In the genomic region with DNA sequence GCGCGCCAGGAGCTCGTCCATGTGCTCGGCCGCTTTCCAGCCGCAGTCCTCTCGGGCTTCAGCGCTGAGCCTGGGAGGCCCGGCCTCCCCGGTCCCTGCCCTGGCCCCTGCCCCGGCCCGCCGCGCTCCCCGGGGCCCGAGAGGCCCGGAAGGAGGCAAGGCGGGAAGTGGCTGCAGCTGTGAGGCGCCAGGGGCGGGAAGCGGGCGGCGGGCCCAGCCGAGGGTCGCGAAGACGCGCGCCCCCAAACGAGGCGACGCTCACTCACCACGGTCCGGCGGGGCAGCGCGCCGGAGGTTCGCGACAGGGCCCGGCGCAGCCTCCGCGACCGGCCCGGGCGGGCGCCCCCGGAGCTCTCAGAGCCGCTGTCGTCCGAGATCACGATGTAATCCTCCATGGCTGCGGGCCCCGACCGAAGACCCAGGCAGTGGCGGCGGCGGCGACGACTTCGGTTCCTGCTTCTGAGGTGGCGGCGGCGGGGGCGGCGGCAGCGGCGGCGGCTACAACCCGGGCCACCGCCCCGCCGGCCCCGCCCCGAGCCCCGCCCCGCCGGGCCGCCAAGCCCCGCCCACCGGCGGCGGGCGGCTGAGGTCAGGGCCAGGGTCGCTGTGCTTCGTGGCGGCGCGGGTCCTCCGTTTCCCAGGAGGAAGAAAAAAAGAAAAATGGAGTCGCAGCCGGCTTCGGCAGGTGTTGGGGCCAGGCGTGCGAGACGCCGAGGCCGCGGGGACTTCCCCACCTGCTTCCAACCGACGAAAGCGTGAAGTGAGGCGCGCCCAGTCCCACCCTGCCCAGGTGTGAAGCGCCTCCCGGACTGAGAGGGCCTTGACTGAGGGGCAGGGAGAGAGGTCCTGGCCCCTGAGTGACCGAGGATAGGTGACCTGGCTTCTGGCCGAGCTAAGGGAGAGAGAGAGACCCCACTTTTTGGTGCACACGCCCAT, we compare ENCODE assay signal across 8 cellular contexts.
DNase-seq lines count a peak whose midpoint lies in the region; ATAC-seq, FAIRE-seq and TF ChIP-seq lines count a peak whose summit lies in the region.
"Not testable (repeated sequence)": the region's sequence is repeated elsewhere in the genome, so short reads cannot be mapped to it uniquely, and the experiment has no call there.

No MANE protein-coding gene starts in this region.

- H3K27ac ChIP-seq in astrocyte (ENCODE audit: low read depth, low read length) = not testable (repeated sequence)
- H3K27ac ChIP-seq in left ventricle myocardium inferior (replicated peaks) = peak overlapping the region; percentile 42

- peaks cover 11% of the 10 kb centered on the region for H3K27me3 Mint-ChIP-seq in astrocyte (ENCODE audit: low read depth, unreplicated experiment)
- H3K27me3 Mint-ChIP-seq in stimulated activated memory B cell treated with anti-CD40 and anti-IgM and Interleukin-4, amounts not matched to agents 10 μg/mL and 1 μg/mL and 100 μg/mL, for 72 hours = not testable (repeated sequence)

- not testable (repeated sequence) for H2AFZ ChIP-seq in astrocyte (ENCODE audit: low read depth, low read length)

- not testable (repeated sequence) for H3K4me1 Mint-ChIP-seq in astrocyte (ENCODE audit: low read depth, unreplicated experiment); stimulated activated memory B cell treated with anti-CD40 and anti-IgM and Interleukin-4, amounts not matched to agents 10 μg/mL and 1 μg/mL and 100 μg/mL, for 72 hours

- not testable (repeated sequence) for H3K36me3 ChIP-seq in astrocyte (ENCODE audit: insufficient read depth, low read length); left ventricle myocardium inferior

- H3K79me2 ChIP-seq in astrocyte (ENCODE audit: insufficient read depth, low read length) = not testable (repeated sequence)

- not testable (repeated sequence) for H3K4me3 ChIP-seq in astrocyte (ENCODE audit: insufficient read depth, low read depth, low read length)
- H3K4me3 ChIP-seq in left ventricle myocardium inferior = peak overlapping the region; percentile 68

- H3K27me3 ChIP-seq in astrocyte (ENCODE audit: insufficient read depth, low read length); left ventricle myocardium inferior (ENCODE audit: low read depth): not testable (repeated sequence)

- H3K4me2 ChIP-seq in astrocyte (ENCODE audit: low read length) = peak overlapping the region; percentile 46

- not testable (repeated sequence) for H3K4me1 ChIP-seq in astrocyte (ENCODE audit: insufficient read depth, low read length); left ventricle myocardium inferior

- H3K4me3 Mint-ChIP-seq in astrocyte (ENCODE audit: unreplicated experiment) = peak overlapping the region; percentile 67
- not testable (repeated sequence) for H3K4me3 Mint-ChIP-seq in stimulated activated memory B cell treated with anti-CD40 and anti-IgM and Interleukin-4, amounts not matched to agents 10 μg/mL and 1 μg/mL and 100 μg/mL, for 72 hours

- not testable (repeated sequence) for H3K9me3 Mint-ChIP-seq in astrocyte (ENCODE audit: unreplicated experiment); stimulated activated memory B cell treated with anti-CD40 and anti-IgM and Interleukin-4, amounts not matched to agents 10 μg/mL and 1 μg/mL and 100 μg/mL, for 72 hours

- not testable (repeated sequence) for H3K9ac ChIP-seq in astrocyte (ENCODE audit: low read length)

- H3K9me3 ChIP-seq in astrocyte (ENCODE audit: insufficient read depth, low read depth, low read length); left ventricle myocardium inferior (replicated peaks): not testable (repeated sequence)

- not testable (repeated sequence) for H3K36me3 Mint-ChIP-seq in astrocyte (ENCODE audit: low read depth, unreplicated experiment); stimulated activated memory B cell treated with anti-CD40 and anti-IgM and Interleukin-4, amounts not matched to agents 10 μg/mL and 1 μg/mL and 100 μg/mL, for 72 hours

- not testable (repeated sequence) for FAIRE-seq in astrocyte (lab: Jason Lieb, UNC)

- TF ChIP-seq CTCF in astrocyte (IDR thresholded peaks at IDR 0.05; ENCODE audit: insufficient read depth, low read depth, low read length); left ventricle myocardium inferior (IDR thresholded peaks at IDR 0.05; ENCODE audit: borderline replicate concordance): not testable (repeated sequence)

- peak; percentile 74 for ATAC-seq in GM21576 (IDR thresholded peaks at IDR 0.05; ENCODE audit: unreplicated experiment)
- peak; percentile 56 for ATAC-seq in HG03520 (IDR thresholded peaks at IDR 0.05; ENCODE audit: unreplicated experiment)
- peak; percentile 92 for ATAC-seq in stimulated activated memory B cell treated with anti-CD40 and anti-IgM and Interleukin-4, amounts not matched to agents 10 μg/mL and 1 μg/mL and 100 μg/mL, for 72 hours

- H4K20me1 ChIP-seq in astrocyte (ENCODE audit: insufficient read depth, low read length) = not testable (repeated sequence)

- H3K27ac Mint-ChIP-seq in astrocyte (ENCODE audit: unreplicated experiment); stimulated activated memory B cell treated with anti-CD40 and anti-IgM and Interleukin-4, amounts not matched to agents 10 μg/mL and 1 μg/mL and 100 μg/mL, for 72 hours: not testable (repeated sequence)

- intact Hi-C loops in left ventricle myocardium inferior (cut with micrococcal nuclease); posterior cingulate gyrus (cut with DNase I): not testable (repeated sequence)

- peak; percentile 70 for DNase-seq in D341Med (ENCODE audit: low spot score)
- DNase-seq in activated CD4-positive, CD25-positive, alpha-beta regulatory T cell treated with anti-CD3 and anti-CD28 coated beads, Interleukin-2, amount 50 U/mL, for 16 hours (ENCODE audit: low read depth, low spot score) = peak; percentile 44
- DNase-seq in astrocyte (ENCODE audit: low read depth) = not testable (repeated sequence)
- DNase-seq in left ventricle myocardium inferior = peak; percentile 77
- DNase-seq in posterior cingulate gyrus = peak; percentile 16 to 94 (median 53)
